In genomic region chr18:71808576-71808975, GRCh38 we compare ENCODE assay signal across 18 cellular contexts.
"Had no signal": no experiment of that assay in that cellular context is flagged by ENCODE, and none has a peak within 500 bp of the region (broad histone marks: within the 10 kb centered on the region; RNA-seq: fewer than 3 reads in every experiment).

No MANE protein-coding gene starts in this region.

- ATAC-seq: activated CD8-positive, alpha-beta T cell treated with anti-CD3 and anti-CD28 coated beads for 36 hours; activated T-helper 17 cell treated with anti-CD3 and anti-CD28 coated beads, Interleukin-2, amount 50 U/mL, for 72 hours; body of pancreas; effector memory CD8-positive, alpha-beta T cell; left lobe of liver; sciatic nerve had no signal

- H3K36me3 Mint-ChIP-seq: activated naive CD8-positive, alpha-beta T cell treated with anti-CD3 and anti-CD28 coated beads, Interleukin-2, amount 10 ng/mL, durations not matched to agents 7 days and 5 days had no signal

- H3K36me3 ChIP-seq: esophagus squamous epithelium had no signal

- H3K4me3 Mint-ChIP-seq: activated CD4-positive, alpha-beta T cell treated with anti-CD3 and anti-CD28 coated beads, Interleukin-2, amount 10 ng/mL, durations not matched to agents 24 days and 14 days; activated CD8-positive, alpha-beta T cell treated with anti-CD3 and anti-CD28 coated beads for 36 hours; activated naive CD8-positive, alpha-beta T cell treated with anti-CD3 and anti-CD28 coated beads, Interleukin-2, amount 10 ng/mL, durations not matched to agents 7 days and 5 days; activated T-helper 17 cell treated with anti-CD3 and anti-CD28 coated beads, Interleukin-2, amount 50 U/mL, for 72 hours; effector memory CD8-positive, alpha-beta T cell; neural crest cell had no signal

- H3K27ac ChIP-seq: body of pancreas, esophagus squamous epithelium had no signal

- H3K4me1 Mint-ChIP-seq: activated CD4-positive, alpha-beta T cell treated with anti-CD3 and anti-CD28 coated beads, Interleukin-2, amount 10 ng/mL, durations not matched to agents 24 days and 14 days; activated naive CD8-positive, alpha-beta T cell treated with anti-CD3 and anti-CD28 coated beads, Interleukin-2, amount 10 ng/mL, durations not matched to agents 7 days and 5 days; activated T-helper 17 cell treated with anti-CD3 and anti-CD28 coated beads, Interleukin-2, amount 50 U/mL, for 72 hours; neural crest cell had no signal

- H3K27me3 ChIP-seq: body of pancreas, esophagus squamous epithelium had no signal

- H3K4me3 ChIP-seq: body of pancreas, esophagus squamous epithelium, lung had no signal

- H3K4me1 ChIP-seq: esophagus squamous epithelium had no signal

- DNase-seq: activated CD4-positive, alpha-beta T cell treated with anti-CD3 and anti-CD28 coated beads, Interleukin-2, amount 10 ng/mL, durations not matched to agents 24 days and 14 days; activated CD8-positive, alpha-beta T cell treated with anti-CD3 and anti-CD28 coated beads for 36 hours; activated naive CD4-positive, alpha-beta T cell treated with Interleukin-2 at 50 U/mL for 16 hours; activated naive CD8-positive, alpha-beta T cell treated with anti-CD3 and anti-CD28 coated beads, Interleukin-2, amount 10 ng/mL, durations not matched to agents 7 days and 5 days; activated T-cell treated with anti-CD3 and anti-CD28 coated beads, Interleukin-2, amount 50 U/mL, for 1 hour; amygdala; body of pancreas; dermis blood vessel endothelial cell; effector memory CD8-positive, alpha-beta T cell; esophagus squamous epithelium; hippocampal formation; stimulated activated CD8-positive, alpha-beta memory T cell treated with anti-CD3 and anti-CD28 coated beads, Interleukin-4, amount 100 ng/mL, for 48 hours; stimulated activated naive CD4-positive, alpha-beta T cell had no signal

- H3K9me3 Mint-ChIP-seq: activated CD4-positive, alpha-beta T cell treated with anti-CD3 and anti-CD28 coated beads, Interleukin-2, amount 10 ng/mL, durations not matched to agents 24 days and 14 days; activated naive CD8-positive, alpha-beta T cell treated with anti-CD3 and anti-CD28 coated beads, Interleukin-2, amount 10 ng/mL, durations not matched to agents 7 days and 5 days had no signal

- H3K27me3 Mint-ChIP-seq: activated CD4-positive, alpha-beta T cell treated with anti-CD3 and anti-CD28 coated beads, Interleukin-2, amount 10 ng/mL, durations not matched to agents 24 days and 14 days; activated CD8-positive, alpha-beta T cell treated with anti-CD3 and anti-CD28 coated beads for 36 hours; activated naive CD8-positive, alpha-beta T cell treated with anti-CD3 and anti-CD28 coated beads, Interleukin-2, amount 10 ng/mL, durations not matched to agents 7 days and 5 days; activated T-helper 17 cell treated with anti-CD3 and anti-CD28 coated beads, Interleukin-2, amount 50 U/mL, for 72 hours; effector memory CD8-positive, alpha-beta T cell had no signal

- H3K9me3 ChIP-seq: body of pancreas, esophagus squamous epithelium had no signal

- H3K27ac Mint-ChIP-seq: activated CD4-positive, alpha-beta T cell treated with anti-CD3 and anti-CD28 coated beads, Interleukin-2, amount 10 ng/mL, durations not matched to agents 24 days and 14 days; activated CD8-positive, alpha-beta T cell treated with anti-CD3 and anti-CD28 coated beads for 36 hours; activated naive CD8-positive, alpha-beta T cell treated with anti-CD3 and anti-CD28 coated beads, Interleukin-2, amount 10 ng/mL, durations not matched to agents 7 days and 5 days; activated T-helper 17 cell treated with anti-CD3 and anti-CD28 coated beads, Interleukin-2, amount 50 U/mL, for 72 hours; effector memory CD8-positive, alpha-beta T cell had no signal
